Comparison of ENCODE assay signal across 1 cellular context in the genomic region with DNA sequence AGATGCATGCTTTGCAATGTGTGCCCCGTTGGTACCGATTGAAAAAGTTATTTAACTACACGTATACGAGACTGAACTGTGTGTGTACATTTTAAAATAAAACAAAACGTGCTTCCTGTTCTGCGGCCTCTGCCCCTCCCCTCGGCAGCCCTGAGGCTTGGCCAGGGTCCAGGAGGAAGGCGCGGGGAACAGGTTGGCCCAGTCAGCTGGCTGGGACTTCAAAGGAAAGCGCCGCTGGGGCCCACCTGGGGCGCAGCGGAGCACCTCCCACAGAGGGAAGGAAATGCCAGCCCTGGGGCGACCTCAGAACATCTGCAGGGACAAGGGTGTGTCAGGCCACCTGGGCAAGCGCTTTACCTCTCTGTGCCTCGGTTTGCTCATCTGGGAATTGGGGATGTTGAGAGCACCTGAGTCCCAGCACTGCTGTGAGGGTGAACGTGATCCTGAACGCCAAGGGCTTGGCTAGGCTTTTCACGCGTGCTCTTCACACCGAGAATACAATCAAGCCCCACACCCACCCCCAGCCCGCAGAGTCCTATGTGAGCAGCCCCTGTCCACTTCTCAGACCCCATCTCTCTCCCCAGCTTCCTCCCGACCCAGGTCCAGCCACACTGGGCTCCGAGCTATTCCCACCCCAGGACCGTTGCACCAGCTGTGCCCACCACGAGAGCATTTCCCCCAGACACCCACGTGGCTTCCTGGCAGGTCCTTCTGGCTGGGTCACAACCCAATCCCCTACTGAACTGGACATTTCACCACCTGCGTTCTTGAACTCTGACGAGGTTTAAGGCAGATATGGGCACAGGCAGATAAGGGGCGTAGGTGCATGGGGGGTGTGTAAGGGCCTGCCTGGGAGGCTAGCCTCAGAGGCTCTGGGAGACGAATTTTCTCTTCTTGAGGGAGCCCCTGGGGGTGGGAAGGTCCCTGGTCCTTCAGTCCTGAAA.
TF ChIP-seq lines count a peak whose summit lies in the region.

No MANE protein-coding gene starts in this region.

TF ChIP-seq in HepG2, 621 proteins besides CTCF, POLR2A, EP300 and RAD21 (continued from another document and continues in another):
- TF ChIP-seq, protein P1, sequence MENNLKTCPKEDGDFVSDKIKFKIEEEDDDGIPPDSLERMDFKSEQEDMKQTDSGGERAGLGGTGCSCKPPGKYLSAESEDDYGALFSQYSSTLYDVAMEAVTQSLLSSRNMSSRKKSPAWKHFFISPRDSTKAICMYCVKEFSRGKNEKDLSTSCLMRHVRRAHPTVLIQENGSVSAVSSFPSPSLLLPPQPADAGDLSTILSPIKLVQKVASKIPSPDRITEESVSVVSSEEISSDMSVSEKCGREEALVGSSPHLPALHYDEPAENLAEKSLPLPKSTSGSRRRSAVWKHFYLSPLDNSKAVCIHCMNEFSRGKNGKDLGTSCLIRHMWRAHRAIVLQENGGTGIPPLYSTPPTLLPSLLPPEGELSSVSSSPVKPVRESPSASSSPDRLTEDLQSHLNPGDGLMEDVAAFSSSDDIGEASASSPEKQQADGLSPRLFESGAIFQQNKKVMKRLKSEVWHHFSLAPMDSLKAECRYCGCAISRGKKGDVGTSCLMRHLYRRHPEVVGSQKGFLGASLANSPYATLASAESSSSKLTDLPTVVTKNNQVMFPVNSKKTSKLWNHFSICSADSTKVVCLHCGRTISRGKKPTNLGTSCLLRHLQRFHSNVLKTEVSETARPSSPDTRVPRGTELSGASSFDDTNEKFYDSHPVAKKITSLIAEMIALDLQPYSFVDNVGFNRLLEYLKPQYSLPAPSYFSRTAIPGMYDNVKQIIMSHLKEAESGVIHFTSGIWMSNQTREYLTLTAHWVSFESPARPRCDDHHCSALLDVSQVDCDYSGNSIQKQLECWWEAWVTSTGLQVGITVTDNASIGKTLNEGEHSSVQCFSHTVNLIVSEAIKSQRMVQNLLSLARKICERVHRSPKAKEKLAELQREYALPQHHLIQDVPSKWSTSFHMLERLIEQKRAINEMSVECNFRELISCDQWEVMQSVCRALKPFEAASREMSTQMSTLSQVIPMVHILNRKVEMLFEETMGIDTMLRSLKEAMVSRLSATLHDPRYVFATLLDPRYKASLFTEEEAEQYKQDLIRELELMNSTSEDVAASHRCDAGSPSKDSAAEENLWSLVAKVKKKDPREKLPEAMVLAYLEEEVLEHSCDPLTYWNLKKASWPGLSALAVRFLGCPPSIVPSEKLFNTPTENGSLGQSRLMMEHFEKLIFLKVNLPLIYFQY (CRISPR knock-in tag; IDR thresholded peaks at IDR 0.05; ENCODE audit: borderline replicate concordance) = peak; percentile 78; the same call in 1 of the 2 replicates
- TF ChIP-seq MEIS2 (CRISPR knock-in tag; IDR thresholded peaks at IDR 0.05) (peak; percentile 51; the same call in 1 of the 2 replicates), ZKSCAN5 (CRISPR knock-in tag; IDR thresholded peaks at IDR 0.05) (no peak), NPAS2 (CRISPR knock-in tag; IDR thresholded peaks at IDR 0.05; ENCODE audit: borderline replicate concordance) (no peak), PITX1 (CRISPR knock-in tag; IDR thresholded peaks at IDR 0.05) (peak; percentile 58), STAT5B (CRISPR knock-in tag; IDR thresholded peaks at IDR 0.05) (no peak), KMT2B (CRISPR knock-in tag; IDR thresholded peaks at IDR 0.05) (0 out of 2 replicates have a peak, but pooled peaks have one; percentile 22), NR2F6 (IDR thresholded peaks at IDR 0.05) (peak; percentile 29; the same call in 1 of the 2 replicates), NR2F6 (CRISPR knock-in tag; IDR thresholded peaks at IDR 0.05) (peak; percentile 72), CC2D1A (CRISPR knock-in tag; IDR thresholded peaks at IDR 0.05) (no peak), ZNF143 (CRISPR knock-in tag; IDR thresholded peaks at IDR 0.05) (0 out of 2 replicates have a peak, but pooled peaks have one; percentile 11), ZNF337 (CRISPR knock-in tag; IDR thresholded peaks at IDR 0.05; ENCODE audit: borderline replicate concordance, low read depth) (no peak), ZNF326 (CRISPR knock-in tag; IDR thresholded peaks at IDR 0.05; ENCODE audit: borderline replicate concordance) (no peak), HNRNPH1 (optimal IDR thresholded peaks at IDR 0.05; ENCODE audit: low read depth, low read length) (no peak), ZNF546 (CRISPR knock-in tag; conservative IDR thresholded peaks at IDR 0.05) (no peak), ZSCAN21 (CRISPR knock-in tag; IDR thresholded peaks at IDR 0.05; ENCODE audit: borderline replicate concordance) (no peak)
- TF ChIP-seq, protein P2, sequence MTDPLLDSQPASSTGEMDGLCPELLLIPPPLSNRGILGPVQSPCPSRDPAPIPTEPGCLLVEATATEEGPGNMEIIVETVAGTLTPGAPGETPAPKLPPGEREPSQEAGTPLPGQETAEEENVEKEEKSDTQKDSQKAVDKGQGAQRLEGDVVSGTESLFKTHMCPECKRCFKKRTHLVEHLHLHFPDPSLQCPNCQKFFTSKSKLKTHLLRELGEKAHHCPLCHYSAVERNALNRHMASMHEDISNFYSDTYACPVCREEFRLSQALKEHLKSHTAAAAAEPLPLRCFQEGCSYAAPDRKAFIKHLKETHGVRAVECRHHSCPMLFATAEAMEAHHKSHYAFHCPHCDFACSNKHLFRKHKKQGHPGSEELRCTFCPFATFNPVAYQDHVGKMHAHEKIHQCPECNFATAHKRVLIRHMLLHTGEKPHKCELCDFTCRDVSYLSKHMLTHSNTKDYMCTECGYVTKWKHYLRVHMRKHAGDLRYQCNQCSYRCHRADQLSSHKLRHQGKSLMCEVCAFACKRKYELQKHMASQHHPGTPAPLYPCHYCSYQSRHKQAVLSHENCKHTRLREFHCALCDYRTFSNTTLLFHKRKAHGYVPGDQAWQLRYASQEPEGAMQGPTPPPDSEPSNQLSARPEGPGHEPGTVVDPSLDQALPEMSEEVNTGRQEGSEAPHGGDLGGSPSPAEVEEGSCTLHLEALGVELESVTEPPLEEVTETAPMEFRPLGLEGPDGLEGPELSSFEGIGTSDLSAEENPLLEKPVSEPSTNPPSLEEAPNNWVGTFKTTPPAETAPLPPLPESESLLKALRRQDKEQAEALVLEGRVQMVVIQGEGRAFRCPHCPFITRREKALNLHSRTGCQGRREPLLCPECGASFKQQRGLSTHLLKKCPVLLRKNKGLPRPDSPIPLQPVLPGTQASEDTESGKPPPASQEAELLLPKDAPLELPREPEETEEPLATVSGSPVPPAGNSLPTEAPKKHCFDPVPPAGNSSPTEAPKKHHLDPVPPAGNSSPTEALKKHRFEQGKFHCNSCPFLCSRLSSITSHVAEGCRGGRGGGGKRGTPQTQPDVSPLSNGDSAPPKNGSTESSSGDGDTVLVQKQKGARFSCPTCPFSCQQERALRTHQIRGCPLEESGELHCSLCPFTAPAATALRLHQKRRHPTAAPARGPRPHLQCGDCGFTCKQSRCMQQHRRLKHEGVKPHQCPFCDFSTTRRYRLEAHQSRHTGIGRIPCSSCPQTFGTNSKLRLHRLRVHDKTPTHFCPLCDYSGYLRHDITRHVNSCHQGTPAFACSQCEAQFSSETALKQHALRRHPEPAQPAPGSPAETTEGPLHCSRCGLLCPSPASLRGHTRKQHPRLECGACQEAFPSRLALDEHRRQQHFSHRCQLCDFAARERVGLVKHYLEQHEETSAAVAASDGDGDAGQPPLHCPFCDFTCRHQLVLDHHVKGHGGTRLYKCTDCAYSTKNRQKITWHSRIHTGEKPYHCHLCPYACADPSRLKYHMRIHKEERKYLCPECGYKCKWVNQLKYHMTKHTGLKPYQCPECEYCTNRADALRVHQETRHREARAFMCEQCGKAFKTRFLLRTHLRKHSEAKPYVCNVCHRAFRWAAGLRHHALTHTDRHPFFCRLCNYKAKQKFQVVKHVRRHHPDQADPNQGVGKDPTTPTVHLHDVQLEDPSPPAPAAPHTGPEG (CRISPR knock-in tag; IDR thresholded peaks at IDR 0.05) = no peak
- TF ChIP-seq, protein P3, sequence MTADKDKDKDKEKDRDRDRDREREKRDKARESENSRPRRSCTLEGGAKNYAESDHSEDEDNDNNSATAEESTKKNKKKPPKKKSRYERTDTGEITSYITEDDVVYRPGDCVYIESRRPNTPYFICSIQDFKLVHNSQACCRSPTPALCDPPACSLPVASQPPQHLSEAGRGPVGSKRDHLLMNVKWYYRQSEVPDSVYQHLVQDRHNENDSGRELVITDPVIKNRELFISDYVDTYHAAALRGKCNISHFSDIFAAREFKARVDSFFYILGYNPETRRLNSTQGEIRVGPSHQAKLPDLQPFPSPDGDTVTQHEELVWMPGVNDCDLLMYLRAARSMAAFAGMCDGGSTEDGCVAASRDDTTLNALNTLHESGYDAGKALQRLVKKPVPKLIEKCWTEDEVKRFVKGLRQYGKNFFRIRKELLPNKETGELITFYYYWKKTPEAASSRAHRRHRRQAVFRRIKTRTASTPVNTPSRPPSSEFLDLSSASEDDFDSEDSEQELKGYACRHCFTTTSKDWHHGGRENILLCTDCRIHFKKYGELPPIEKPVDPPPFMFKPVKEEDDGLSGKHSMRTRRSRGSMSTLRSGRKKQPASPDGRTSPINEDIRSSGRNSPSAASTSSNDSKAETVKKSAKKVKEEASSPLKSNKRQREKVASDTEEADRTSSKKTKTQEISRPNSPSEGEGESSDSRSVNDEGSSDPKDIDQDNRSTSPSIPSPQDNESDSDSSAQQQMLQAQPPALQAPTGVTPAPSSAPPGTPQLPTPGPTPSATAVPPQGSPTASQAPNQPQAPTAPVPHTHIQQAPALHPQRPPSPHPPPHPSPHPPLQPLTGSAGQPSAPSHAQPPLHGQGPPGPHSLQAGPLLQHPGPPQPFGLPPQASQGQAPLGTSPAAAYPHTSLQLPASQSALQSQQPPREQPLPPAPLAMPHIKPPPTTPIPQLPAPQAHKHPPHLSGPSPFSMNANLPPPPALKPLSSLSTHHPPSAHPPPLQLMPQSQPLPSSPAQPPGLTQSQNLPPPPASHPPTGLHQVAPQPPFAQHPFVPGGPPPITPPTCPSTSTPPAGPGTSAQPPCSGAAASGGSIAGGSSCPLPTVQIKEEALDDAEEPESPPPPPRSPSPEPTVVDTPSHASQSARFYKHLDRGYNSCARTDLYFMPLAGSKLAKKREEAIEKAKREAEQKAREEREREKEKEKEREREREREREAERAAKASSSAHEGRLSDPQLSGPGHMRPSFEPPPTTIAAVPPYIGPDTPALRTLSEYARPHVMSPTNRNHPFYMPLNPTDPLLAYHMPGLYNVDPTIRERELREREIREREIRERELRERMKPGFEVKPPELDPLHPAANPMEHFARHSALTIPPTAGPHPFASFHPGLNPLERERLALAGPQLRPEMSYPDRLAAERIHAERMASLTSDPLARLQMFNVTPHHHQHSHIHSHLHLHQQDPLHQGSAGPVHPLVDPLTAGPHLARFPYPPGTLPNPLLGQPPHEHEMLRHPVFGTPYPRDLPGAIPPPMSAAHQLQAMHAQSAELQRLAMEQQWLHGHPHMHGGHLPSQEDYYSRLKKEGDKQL (CRISPR knock-in tag; IDR thresholded peaks at IDR 0.05; ENCODE audit: low read depth) = peak; percentile 58; the same call in 1 of the 2 replicates
- TF ChIP-seq, protein P4, sequence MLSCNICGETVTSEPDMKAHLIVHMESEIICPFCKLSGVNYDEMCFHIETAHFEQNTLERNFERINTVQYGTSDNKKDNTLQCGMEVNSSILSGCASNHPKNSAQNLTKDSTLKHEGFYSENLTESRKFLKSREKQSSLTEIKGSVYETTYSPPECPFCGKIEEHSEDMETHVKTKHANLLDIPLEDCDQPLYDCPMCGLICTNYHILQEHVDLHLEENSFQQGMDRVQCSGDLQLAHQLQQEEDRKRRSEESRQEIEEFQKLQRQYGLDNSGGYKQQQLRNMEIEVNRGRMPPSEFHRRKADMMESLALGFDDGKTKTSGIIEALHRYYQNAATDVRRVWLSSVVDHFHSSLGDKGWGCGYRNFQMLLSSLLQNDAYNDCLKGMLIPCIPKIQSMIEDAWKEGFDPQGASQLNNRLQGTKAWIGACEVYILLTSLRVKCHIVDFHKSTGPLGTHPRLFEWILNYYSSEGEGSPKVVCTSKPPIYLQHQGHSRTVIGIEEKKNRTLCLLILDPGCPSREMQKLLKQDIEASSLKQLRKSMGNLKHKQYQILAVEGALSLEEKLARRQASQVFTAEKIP (CRISPR knock-in tag; IDR thresholded peaks at IDR 0.05; ENCODE audit: borderline replicate concordance) = no peak
- TF ChIP-seq, protein P5, sequence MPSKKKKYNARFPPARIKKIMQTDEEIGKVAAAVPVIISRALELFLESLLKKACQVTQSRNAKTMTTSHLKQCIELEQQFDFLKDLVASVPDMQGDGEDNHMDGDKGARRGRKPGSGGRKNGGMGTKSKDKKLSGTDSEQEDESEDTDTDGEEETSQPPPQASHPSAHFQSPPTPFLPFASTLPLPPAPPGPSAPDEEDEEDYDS (CRISPR knock-in tag; IDR thresholded peaks at IDR 0.05) = 0 out of 2 replicates have a peak, but pooled peaks have one; percentile 10
- TF ChIP-seq, protein P6, sequence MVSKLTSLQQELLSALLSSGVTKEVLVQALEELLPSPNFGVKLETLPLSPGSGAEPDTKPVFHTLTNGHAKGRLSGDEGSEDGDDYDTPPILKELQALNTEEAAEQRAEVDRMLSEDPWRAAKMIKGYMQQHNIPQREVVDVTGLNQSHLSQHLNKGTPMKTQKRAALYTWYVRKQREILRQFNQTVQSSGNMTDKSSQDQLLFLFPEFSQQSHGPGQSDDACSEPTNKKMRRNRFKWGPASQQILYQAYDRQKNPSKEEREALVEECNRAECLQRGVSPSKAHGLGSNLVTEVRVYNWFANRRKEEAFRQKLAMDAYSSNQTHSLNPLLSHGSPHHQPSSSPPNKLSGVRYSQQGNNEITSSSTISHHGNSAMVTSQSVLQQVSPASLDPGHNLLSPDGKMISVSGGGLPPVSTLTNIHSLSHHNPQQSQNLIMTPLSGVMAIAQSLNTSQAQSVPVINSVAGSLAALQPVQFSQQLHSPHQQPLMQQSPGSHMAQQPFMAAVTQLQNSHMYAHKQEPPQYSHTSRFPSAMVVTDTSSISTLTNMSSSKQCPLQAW (CRISPR knock-in tag; IDR thresholded peaks at IDR 0.05) = peak; percentile 38; the same call in 1 of the 2 replicates
- TF ChIP-seq, protein P7, sequence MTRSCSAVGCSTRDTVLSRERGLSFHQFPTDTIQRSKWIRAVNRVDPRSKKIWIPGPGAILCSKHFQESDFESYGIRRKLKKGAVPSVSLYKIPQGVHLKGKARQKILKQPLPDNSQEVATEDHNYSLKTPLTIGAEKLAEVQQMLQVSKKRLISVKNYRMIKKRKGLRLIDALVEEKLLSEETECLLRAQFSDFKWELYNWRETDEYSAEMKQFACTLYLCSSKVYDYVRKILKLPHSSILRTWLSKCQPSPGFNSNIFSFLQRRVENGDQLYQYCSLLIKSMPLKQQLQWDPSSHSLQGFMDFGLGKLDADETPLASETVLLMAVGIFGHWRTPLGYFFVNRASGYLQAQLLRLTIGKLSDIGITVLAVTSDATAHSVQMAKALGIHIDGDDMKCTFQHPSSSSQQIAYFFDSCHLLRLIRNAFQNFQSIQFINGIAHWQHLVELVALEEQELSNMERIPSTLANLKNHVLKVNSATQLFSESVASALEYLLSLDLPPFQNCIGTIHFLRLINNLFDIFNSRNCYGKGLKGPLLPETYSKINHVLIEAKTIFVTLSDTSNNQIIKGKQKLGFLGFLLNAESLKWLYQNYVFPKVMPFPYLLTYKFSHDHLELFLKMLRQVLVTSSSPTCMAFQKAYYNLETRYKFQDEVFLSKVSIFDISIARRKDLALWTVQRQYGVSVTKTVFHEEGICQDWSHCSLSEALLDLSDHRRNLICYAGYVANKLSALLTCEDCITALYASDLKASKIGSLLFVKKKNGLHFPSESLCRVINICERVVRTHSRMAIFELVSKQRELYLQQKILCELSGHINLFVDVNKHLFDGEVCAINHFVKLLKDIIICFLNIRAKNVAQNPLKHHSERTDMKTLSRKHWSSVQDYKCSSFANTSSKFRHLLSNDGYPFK (CRISPR knock-in tag; IDR thresholded peaks at IDR 0.05; ENCODE audit: borderline replicate concordance) = no peak
- TF ChIP-seq, protein P8, sequence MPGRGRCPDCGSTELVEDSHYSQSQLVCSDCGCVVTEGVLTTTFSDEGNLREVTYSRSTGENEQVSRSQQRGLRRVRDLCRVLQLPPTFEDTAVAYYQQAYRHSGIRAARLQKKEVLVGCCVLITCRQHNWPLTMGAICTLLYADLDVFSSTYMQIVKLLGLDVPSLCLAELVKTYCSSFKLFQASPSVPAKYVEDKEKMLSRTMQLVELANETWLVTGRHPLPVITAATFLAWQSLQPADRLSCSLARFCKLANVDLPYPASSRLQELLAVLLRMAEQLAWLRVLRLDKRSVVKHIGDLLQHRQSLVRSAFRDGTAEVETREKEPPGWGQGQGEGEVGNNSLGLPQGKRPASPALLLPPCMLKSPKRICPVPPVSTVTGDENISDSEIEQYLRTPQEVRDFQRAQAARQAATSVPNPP (CRISPR knock-in tag; IDR thresholded peaks at IDR 0.05) = no peak
